Comparison of ENCODE assay signal across 1 cellular context in the genomic region with DNA sequence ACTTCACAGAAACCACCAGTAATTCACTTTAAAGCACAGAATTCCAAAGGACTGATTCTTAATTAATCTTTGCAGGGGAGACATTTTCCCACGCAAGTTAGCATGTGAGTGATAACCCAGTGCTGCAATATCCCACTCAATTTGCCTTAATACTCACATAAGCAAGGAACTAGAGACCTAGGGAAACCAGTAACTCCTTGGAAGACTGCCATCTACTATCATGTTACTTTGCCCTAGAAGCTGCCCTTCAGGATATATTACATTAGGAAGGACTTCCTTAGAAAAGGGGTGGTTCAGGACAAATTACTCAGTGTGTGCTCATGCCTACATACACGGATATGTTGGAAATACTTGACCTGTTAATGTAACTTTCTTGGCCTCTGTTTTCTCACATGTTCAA.
TF ChIP-seq lines count a peak whose summit lies in the region.

No MANE protein-coding gene starts in this region.

TF ChIP-seq in WTC11, 78 proteins besides CTCF, POLR2A, EP300 and RAD21 (continued from another document):
- TF ChIP-seq IRF2 (CRISPR knock-in tag; IDR thresholded peaks at IDR 0.05; ENCODE audit: borderline replicate concordance, low read depth), result no peak
- no peak for TF ChIP-seq ZNF232 (CRISPR knock-in tag; IDR thresholded peaks at IDR 0.05)
- TF ChIP-seq JUN (CRISPR knock-in tag; IDR thresholded peaks at IDR 0.05), result no peak
- no peak for TF ChIP-seq ZMAT4 (CRISPR knock-in tag; IDR thresholded peaks at IDR 0.05)
- TF ChIP-seq, protein P1, sequence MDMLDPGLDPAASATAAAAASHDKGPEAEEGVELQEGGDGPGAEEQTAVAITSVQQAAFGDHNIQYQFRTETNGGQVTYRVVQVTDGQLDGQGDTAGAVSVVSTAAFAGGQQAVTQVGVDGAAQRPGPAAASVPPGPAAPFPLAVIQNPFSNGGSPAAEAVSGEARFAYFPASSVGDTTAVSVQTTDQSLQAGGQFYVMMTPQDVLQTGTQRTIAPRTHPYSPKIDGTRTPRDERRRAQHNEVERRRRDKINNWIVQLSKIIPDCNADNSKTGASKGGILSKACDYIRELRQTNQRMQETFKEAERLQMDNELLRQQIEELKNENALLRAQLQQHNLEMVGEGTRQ (CRISPR knock-in tag; IDR thresholded peaks at IDR 0.05), result no peak
- no peak for TF ChIP-seq NR1H2 (CRISPR knock-in tag; IDR thresholded peaks at IDR 0.05)
